Comparison of ENCODE assay signal across 19 cellular contexts in the genomic region with DNA sequence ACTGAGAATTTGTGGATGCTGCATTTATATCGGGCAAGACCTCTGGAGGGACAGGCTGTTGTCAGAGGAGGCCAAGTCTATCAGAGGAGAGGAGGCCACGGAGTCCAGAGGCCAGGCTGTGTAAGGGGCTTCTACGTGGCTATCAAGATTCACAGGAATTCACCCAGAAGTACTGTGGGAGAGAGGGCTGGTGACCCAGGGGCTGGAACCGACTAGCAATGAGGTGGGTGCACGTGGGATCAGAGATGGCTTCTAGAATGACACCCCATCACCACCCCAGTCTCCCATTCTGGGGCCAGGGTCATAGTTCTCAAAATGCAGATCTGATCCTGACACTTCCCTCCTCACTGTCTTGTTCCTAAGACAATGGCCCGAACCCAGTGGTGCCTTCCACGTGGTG.
"Had no signal": no experiment of that assay in that cellular context is flagged by ENCODE, and none has a peak within 500 bp of the region (broad histone marks: within the 10 kb centered on the region; RNA-seq: fewer than 3 reads in every experiment).

No MANE protein-coding gene starts in this region.

- H3K27me3 Mint-ChIP-seq: activated CD4-positive, alpha-beta T cell treated with anti-CD3 and anti-CD28 coated beads for 36 hours had no signal

- H3K36me3 ChIP-seq: heart right ventricle, thoracic aorta, upper lobe of right lung had no signal

- H3K9me3 Mint-ChIP-seq: activated naive CD8-positive, alpha-beta T cell treated with anti-CD3 and anti-CD28 coated beads, Interleukin-2, amount 50 U/mL, for 24 hours; nephron had no signal

- H3K4me3 ChIP-seq: heart right ventricle, thoracic aorta, upper lobe of right lung had no signal

- H3K27ac ChIP-seq: heart right ventricle, thoracic aorta, upper lobe of right lung had no signal

- DNase-seq: activated B cell treated with CpG ODN at 0.5 μM for 24 hours; activated CD4-positive, alpha-beta T cell treated with anti-CD3 and anti-CD28 coated beads for 36 hours; activated CD4-positive, alpha-beta T cell treated with anti-CD3 and anti-CD28 coated beads, Interleukin-2, amount 50 U/mL, for 4 hours; activated CD8-positive, alpha-beta memory T cell treated with anti-CD3 and anti-CD28 coated beads for 24 hours; activated naive CD4-positive, alpha-beta T cell treated with anti-CD3 and anti-CD28 coated beads, Interleukin-2, amount 10 ng/mL, durations not matched to agents 7 days and 5 days; activated naive CD8-positive, alpha-beta T cell treated with anti-CD3 and anti-CD28 coated beads, Interleukin-2, amount 50 U/mL, for 24 hours; activated T-cell treated with anti-CD3 and anti-CD28 coated beads, Interleukin-2, amount 50 U/mL, for 48 hours; mammary epithelial cell; midbrain; nucleus accumbens; stimulated activated CD4-positive, alpha-beta T cell treated with anti-CD3 and anti-CD28 coated beads, Interleukin-4, amount 100 ng/mL, for 1 hour; stimulated activated naive CD4-positive, alpha-beta T cell treated with Interleukin-2 at 50 U/mL for 16 hours; T1000 had no signal

- H3K4me3 Mint-ChIP-seq: activated B cell treated with CpG ODN at 0.5 μM for 24 hours; activated CD4-positive, alpha-beta T cell treated with anti-CD3 and anti-CD28 coated beads for 36 hours; activated naive CD4-positive, alpha-beta T cell treated with anti-CD3 and anti-CD28 coated beads, Interleukin-2, amount 10 ng/mL, durations not matched to agents 7 days and 5 days; activated naive CD8-positive, alpha-beta T cell treated with anti-CD3 and anti-CD28 coated beads, Interleukin-2, amount 50 U/mL, for 24 hours; nephron; T-helper 1 cell treated with Interleukin-12 subunit alpha and Interleukin-12 subunit beta and Interleukin-4 antibody, amounts not matched to agents 30 μg/mL and 1 μg/mL, for 36 hours had no signal

- H3K27me3 ChIP-seq: upper lobe of right lung had no signal

- H3K4me1 ChIP-seq: heart right ventricle had no signal

- H3K9me3 ChIP-seq: heart right ventricle, thoracic aorta, upper lobe of right lung had no signal

- ATAC-seq: activated CD4-positive, alpha-beta T cell treated with anti-CD3 and anti-CD28 coated beads for 36 hours; activated naive CD8-positive, alpha-beta T cell treated with anti-CD3 and anti-CD28 coated beads, Interleukin-2, amount 50 U/mL, for 24 hours; heart right ventricle; left lobe of liver; upper lobe of right lung had no signal

- H3K4me1 Mint-ChIP-seq: activated B cell treated with CpG ODN at 0.5 μM for 24 hours; activated CD4-positive, alpha-beta T cell treated with anti-CD3 and anti-CD28 coated beads for 36 hours; activated naive CD4-positive, alpha-beta T cell treated with anti-CD3 and anti-CD28 coated beads, Interleukin-2, amount 10 ng/mL, durations not matched to agents 7 days and 5 days; activated naive CD8-positive, alpha-beta T cell treated with anti-CD3 and anti-CD28 coated beads, Interleukin-2, amount 50 U/mL, for 24 hours had no signal

- H3K36me3 Mint-ChIP-seq: activated naive CD4-positive, alpha-beta T cell treated with anti-CD3 and anti-CD28 coated beads, Interleukin-2, amount 10 ng/mL, durations not matched to agents 7 days and 5 days had no signal

- H3K27ac Mint-ChIP-seq: activated B cell treated with CpG ODN at 0.5 μM for 24 hours; activated CD4-positive, alpha-beta T cell treated with anti-CD3 and anti-CD28 coated beads for 36 hours; activated naive CD4-positive, alpha-beta T cell treated with anti-CD3 and anti-CD28 coated beads, Interleukin-2, amount 10 ng/mL, durations not matched to agents 7 days and 5 days; activated naive CD8-positive, alpha-beta T cell treated with anti-CD3 and anti-CD28 coated beads, Interleukin-2, amount 50 U/mL, for 24 hours; T-helper 1 cell treated with Interleukin-12 subunit alpha and Interleukin-12 subunit beta and Interleukin-4 antibody, amounts not matched to agents 30 μg/mL and 1 μg/mL, for 36 hours had no signal
